Comparison of ENCODE assay signal across 3 cellular contexts in the genomic region with DNA sequence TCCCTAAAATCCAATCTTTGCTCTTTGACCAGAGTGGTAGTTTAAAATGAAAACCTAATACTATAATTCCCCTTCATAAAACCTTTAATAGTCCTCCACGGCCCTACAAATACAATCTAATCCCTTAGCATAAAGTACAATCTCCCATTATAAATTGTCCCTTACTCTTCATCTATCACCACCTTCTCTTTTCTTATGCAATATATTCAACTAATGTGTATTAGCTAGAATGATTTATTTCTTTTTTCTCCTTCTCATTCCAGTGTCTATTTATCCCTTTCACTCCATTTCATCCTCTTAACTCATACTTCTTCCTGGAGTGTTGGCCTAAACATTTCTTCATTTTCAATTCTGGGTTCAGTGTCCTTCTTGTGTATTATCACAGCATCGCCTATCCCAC.
"Had no signal": no experiment of that assay in that cellular context is flagged by ENCODE, and none has a peak within 500 bp of the region (broad histone marks: within the 10 kb centered on the region; RNA-seq: fewer than 3 reads in every experiment).

No MANE protein-coding gene starts in this region.

- H3K4me3 ChIP-seq: GM12878 had no signal

- DNase-seq: GDM1, GF-D8 had no signal

- ATAC-seq: GM12878 had no signal
